Comparison of ENCODE assay signal across 8 cellular contexts in the genomic region with DNA sequence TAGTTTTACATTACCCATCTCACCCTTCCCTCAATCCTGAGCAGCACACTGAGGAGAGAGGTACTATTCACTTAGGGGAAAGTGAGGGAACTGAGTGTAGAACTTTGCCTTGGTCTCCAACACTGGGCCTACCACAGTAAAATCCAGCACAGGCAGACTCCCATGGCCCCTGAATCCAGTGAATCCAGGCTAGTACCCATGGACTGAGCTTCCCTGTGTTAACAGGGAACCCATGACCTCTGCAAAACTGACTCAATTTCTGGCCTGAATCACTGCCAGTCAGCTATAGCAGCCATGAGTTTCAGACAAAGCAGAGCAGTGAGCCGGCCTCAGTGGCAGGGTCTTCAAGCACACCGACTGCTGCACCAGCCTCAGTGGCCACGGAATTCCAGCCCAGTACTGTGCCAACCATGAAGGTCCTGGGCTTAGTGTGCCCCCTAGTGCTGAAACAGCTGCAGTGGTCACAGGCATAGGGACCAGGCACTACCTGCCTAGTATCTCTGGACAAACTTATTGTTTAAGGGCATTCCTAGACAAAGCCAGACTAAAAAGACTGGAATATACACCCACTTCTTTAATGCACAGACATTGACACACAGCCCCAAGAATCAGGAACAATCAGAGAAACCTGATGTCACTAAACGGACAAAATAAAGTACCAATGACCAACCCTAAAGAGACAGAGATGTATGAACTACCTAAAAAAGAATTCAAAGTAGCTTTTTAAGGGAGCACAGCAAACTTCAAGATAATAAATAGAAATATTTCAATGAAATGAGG.
A peak's percentile ranks its signal among the peaks of the same experiment; 100 is the strongest.
DNase-seq lines count a peak whose midpoint lies in the region; ATAC-seq and TF ChIP-seq lines count a peak whose summit lies in the region.

No MANE protein-coding gene starts in this region.

- intact Hi-C loops in mucosa of descending colon (cut with DNase I, micrococcal nuclease) (no loop called here), CD14-positive monocyte (cut with micrococcal nuclease) (no loop called here)

- DNase-seq in Karpas-422 (peak; percentile 52), mucosa of descending colon (peak in 2 of 3 donors; percentile 33 to 42), CD14-positive monocyte (ENCODE audit: low spot score) (no peak), nucleus accumbens (lab: John Stamatoyannopoulos, UW) (no peak), NCI-H1436 treated with DMSO at 0.1 percent for 48 hours (lab: John Stamatoyannopoulos, UW) (no peak)
- DNase-seq in activated naive CD8-positive, alpha-beta T cell treated with anti-CD3 and anti-CD28 coated beads, Interleukin-2, amount 10 ng/mL, durations not matched to agents 7 days and 5 days = no peak

- TF ChIP-seq CTCF in GM12874 (IDR thresholded peaks at IDR 0.05; ENCODE audit: insufficient read depth, low read depth, low read length) (peak; percentile 61), mucosa of descending colon (IDR thresholded peaks at IDR 0.05) (no peak), CD14-positive monocyte (IDR thresholded peaks at IDR 0.05) (no peak)

- no peak overlapping the region for H3K27ac Mint-ChIP-seq in activated naive CD8-positive, alpha-beta T cell treated with anti-CD3 and anti-CD28 coated beads, Interleukin-2, amount 10 ng/mL, durations not matched to agents 7 days and 5 days
- H3K27ac Mint-ChIP-seq in CD14-positive monocyte = no peak overlapping the region

- H3K9me3 ChIP-seq in Karpas-422 (ENCODE audit: low read length) (peaks cover 9% of the 10 kb centered on the region), mucosa of descending colon (peaks cover 6% of the 10 kb centered on the region)

- H3K36me3 ChIP-seq in Karpas-422 (ENCODE audit: insufficient read depth, low read length) (no peaks in the 10 kb centered on the region), mucosa of descending colon (ENCODE audit: low read depth) (no peaks in the 10 kb centered on the region)

- H3K4me3 Mint-ChIP-seq in activated naive CD8-positive, alpha-beta T cell treated with anti-CD3 and anti-CD28 coated beads, Interleukin-2, amount 10 ng/mL, durations not matched to agents 7 days and 5 days = no peak overlapping the region
- H3K4me3 Mint-ChIP-seq in CD14-positive monocyte = no peak overlapping the region

- no peaks in the 10 kb centered on the region for H3K79me2 ChIP-seq in Karpas-422 (ENCODE audit: low read length)

- peaks cover 10% of the 10 kb centered on the region for H3K9me3 Mint-ChIP-seq in activated naive CD8-positive, alpha-beta T cell treated with anti-CD3 and anti-CD28 coated beads, Interleukin-2, amount 10 ng/mL, durations not matched to agents 7 days and 5 days
- peaks cover 8 to 36% (median 18%) of the 10 kb centered on the region in 7 donors for H3K9me3 Mint-ChIP-seq in CD14-positive monocyte

- POLR2A ChIA-PET in activated naive CD8-positive, alpha-beta T cell treated with anti-CD3 and anti-CD28 coated beads, Interleukin-2, amount 10 ng/mL, durations not matched to agents 7 days and 5 days (lab: Charles Lee) = interaction anchor here (0.7 kb wide), 1 partner anchor 82 kb away, joined by 3 read pairs; no protein-coding TSS in a partner anchor

- H3K4me1 ChIP-seq in Karpas-422 (ENCODE audit: low read length) = no peaks in the 10 kb centered on the region
- no peaks in the 10 kb centered on the region for H3K4me1 ChIP-seq in mucosa of descending colon (ENCODE audit: low read depth)

- no peaks in the 10 kb centered on the region for H3K4me1 Mint-ChIP-seq in activated naive CD8-positive, alpha-beta T cell treated with anti-CD3 and anti-CD28 coated beads, Interleukin-2, amount 10 ng/mL, durations not matched to agents 7 days and 5 days
- H3K4me1 Mint-ChIP-seq in CD14-positive monocyte = no peaks in the 10 kb centered on the region

- no peaks in the 10 kb centered on the region for H3K27me3 Mint-ChIP-seq in activated naive CD8-positive, alpha-beta T cell treated with anti-CD3 and anti-CD28 coated beads, Interleukin-2, amount 10 ng/mL, durations not matched to agents 7 days and 5 days
- H3K27me3 Mint-ChIP-seq in CD14-positive monocyte (ENCODE audit: low read depth in 3 of 3) = peaks cover 0 to 2% (median 0%) of the 10 kb centered on the region in 3 donors

- 0 out of 2 replicates have a peak, but pooled peaks cover 7% of the 10 kb centered on the region for H3K9me2 ChIP-seq in Karpas-422 (replicated peaks; ENCODE audit: insufficient read depth, low read length)

- no peak overlapping the region for H3K9ac ChIP-seq in Karpas-422 (ENCODE audit: low read length)

- no peaks in the 10 kb centered on the region for H3K27me3 ChIP-seq in Karpas-422 (ENCODE audit: low read length)

- H3K4me2 ChIP-seq in Karpas-422 (ENCODE audit: low read depth, low read length, poor library complexity, severe bottlenecking) = no peak overlapping the region

- no peak overlapping the region for H3K27ac ChIP-seq in Karpas-422 (ENCODE audit: low read length)

- H3K4me3 ChIP-seq in Karpas-422 (ENCODE audit: low read length) (no peak overlapping the region), mucosa of descending colon (no peak overlapping the region)

- peak; percentile 74 for ATAC-seq in activated naive CD8-positive, alpha-beta T cell treated with anti-CD3 and anti-CD28 coated beads, Interleukin-2, amount 10 ng/mL, durations not matched to agents 7 days and 5 days (ENCODE audit: low read depth)
- peak; percentile 71 for ATAC-seq in mucosa of descending colon
- no peak for ATAC-seq in GM21619 (IDR thresholded peaks at IDR 0.05; ENCODE audit: unreplicated experiment)

- no peak overlapping the region for H2AFZ ChIP-seq in Karpas-422 (ENCODE audit: low read length)

- H4K20me1 ChIP-seq in Karpas-422 (ENCODE audit: insufficient read depth, low read depth, low read length) = no peaks in the 10 kb centered on the region

- H3K36me3 Mint-ChIP-seq in activated naive CD8-positive, alpha-beta T cell treated with anti-CD3 and anti-CD28 coated beads, Interleukin-2, amount 10 ng/mL, durations not matched to agents 7 days and 5 days = peaks cover 16% of the 10 kb centered on the region
- H3K36me3 Mint-ChIP-seq in CD14-positive monocyte = no peaks in the 10 kb centered on the region

Comparison
In these comparisons a context has a peak if more than half of its experiments do, and no peak if none do; other contexts are left out.
1. DNase-seq: peak in Karpas-422 (single experiment) and mucosa of descending colon (2 of 3); none in activated naive CD8-positive, alpha-beta T cell treated with anti-CD3 and anti-CD28 coated beads, Interleukin-2, amount 10 ng/mL, durations not matched to agents 7 days and 5 days (single experiment), CD14-positive monocyte (single experiment), nucleus accumbens (0 of 56) and NCI-H1436 treated with DMSO at 0.1 percent for 48 hours (single experiment).